In genomic region chr19:5686326-5686646, GRCh38 we compare ENCODE assay signal across 7 cellular contexts. TPM values are rescaled to one million over a fixed set of nuclear protein-coding genes. Genes with fewer than 3 reads are reported as not detected.
DNase-seq lines count a peak whose midpoint lies in the region; ATAC-seq, FAIRE-seq and TF ChIP-seq lines count a peak whose summit lies in the region.

No MANE protein-coding gene starts in this region.

- DNase-seq in HFFc6 (no peak), caudate nucleus (lab: John Stamatoyannopoulos, UW) (no peak), GM19239 (ENCODE audit: insufficient read length, low spot score) (no peak)
- no peak for DNase-seq in activated T-helper 1 cell treated with anti-CD3 and anti-CD28 coated beads, Interleukin-12 subunit alpha, Interleukin-12 subunit beta, Interleukin-2, Interleukin-4 antibody, amounts not matched to agents 30 ng/mL and 10 ng/mL and 1 ng/mL, durations not matched to agents 14 hours and 24 hours and 36 hours (ENCODE audit: low spot score)

- intact Hi-C loops in activated T-helper 1 cell treated with anti-CD3 and anti-CD28 coated beads, Interleukin-12 subunit alpha, Interleukin-12 subunit beta, Interleukin-2, Interleukin-4 antibody, amounts not matched to agents 30 ng/mL and 10 ng/mL and 1 ng/mL, durations not matched to agents 14 hours and 24 hours and 36 hours (cut with micrococcal nuclease), result loop anchor here (2.0 kb wide), 1 partner anchor 687 kb away; the partner anchor contains the start of gene ALKBH7

- no peak overlapping the region for H3K27ac Mint-ChIP-seq in HFFc6
- peak overlapping the region; percentile 89 for H3K27ac Mint-ChIP-seq in activated T-helper 1 cell treated with anti-CD3 and anti-CD28 coated beads, Interleukin-12 subunit alpha, Interleukin-12 subunit beta, Interleukin-2, Interleukin-4 antibody, amounts not matched to agents 30 ng/mL and 10 ng/mL and 1 ng/mL, durations not matched to agents 14 hours and 24 hours and 36 hours

- H3K4me3 Mint-ChIP-seq in HFFc6, result peak overlapping the region; percentile 77; the same call in 1 of the 2 replicates
- H3K4me3 Mint-ChIP-seq in activated T-helper 1 cell treated with anti-CD3 and anti-CD28 coated beads, Interleukin-12 subunit alpha, Interleukin-12 subunit beta, Interleukin-2, Interleukin-4 antibody, amounts not matched to agents 30 ng/mL and 10 ng/mL and 1 ng/mL, durations not matched to agents 14 hours and 24 hours and 36 hours, result peak overlapping the region; percentile 82

- no peak for ATAC-seq in esophagus mucosa

- H3K27me3 Mint-ChIP-seq in HFFc6 (ENCODE audit: insufficient read depth), result peaks cover 12% of the 10 kb centered on the region
- peaks cover 3% of the 10 kb centered on the region for H3K27me3 Mint-ChIP-seq in activated T-helper 1 cell treated with anti-CD3 and anti-CD28 coated beads, Interleukin-12 subunit alpha, Interleukin-12 subunit beta, Interleukin-2, Interleukin-4 antibody, amounts not matched to agents 30 ng/mL and 10 ng/mL and 1 ng/mL, durations not matched to agents 14 hours and 24 hours and 36 hours (ENCODE audit: insufficient read depth)

- no peaks in the 10 kb centered on the region for H3K27me3 ChIP-seq in stomach smooth muscle (ENCODE audit: control insufficient read depth in 1 of 2, insufficient read depth in 2 of 2, low read length in 2 of 2)

- H3K27ac ChIP-seq in stomach smooth muscle (ENCODE audit: low read length) (peak overlapping the region; percentile 49), caudate nucleus (ENCODE audit: low read depth, low read length) (no peak overlapping the region)

- H3K36me3 Mint-ChIP-seq in HFFc6 (ENCODE audit: low read depth), result peaks cover 13% of the 10 kb centered on the region
- H3K36me3 Mint-ChIP-seq in activated T-helper 1 cell treated with anti-CD3 and anti-CD28 coated beads, Interleukin-12 subunit alpha, Interleukin-12 subunit beta, Interleukin-2, Interleukin-4 antibody, amounts not matched to agents 30 ng/mL and 10 ng/mL and 1 ng/mL, durations not matched to agents 14 hours and 24 hours and 36 hours (ENCODE audit: low read depth), result peaks cover 12% of the 10 kb centered on the region

- H3K4me3 ChIP-seq in iPS-18c (ENCODE audit: insufficient read depth, low read depth, low read length) (peak overlapping the region; percentile 89), stomach smooth muscle (ENCODE audit: low read length in 2 of 2) (peak overlapping the region; percentile 49 to 74)

- H3K4me1 ChIP-seq in stomach smooth muscle (ENCODE audit: control insufficient read depth, insufficient read depth, low read length), result peaks cover 26% of the 10 kb centered on the region

- peak overlapping the region in 1 of 2 donors; percentile 49 for H3K9ac ChIP-seq in stomach smooth muscle (ENCODE audit: low read length in 2 of 2)

- peaks cover 2% of the 10 kb centered on the region for H3K9me3 ChIP-seq in iPS-18c (ENCODE audit: control insufficient read depth, insufficient read depth, low read length)
- H3K9me3 ChIP-seq in stomach smooth muscle (ENCODE audit: control insufficient read depth in 2 of 2, low read length in 2 of 2), result no peaks in the 10 kb centered on the region

- FAIRE-seq in GM19239 (lab: Jason Lieb, UNC), result no peak

- no peak for TF ChIP-seq CTCF in HFFc6 (IDR thresholded peaks at IDR 0.05)

- H3K4me1 Mint-ChIP-seq in HFFc6 (ENCODE audit: low read depth), result peaks cover 21% of the 10 kb centered on the region
- peaks cover 11% of the 10 kb centered on the region for H3K4me1 Mint-ChIP-seq in activated T-helper 1 cell treated with anti-CD3 and anti-CD28 coated beads, Interleukin-12 subunit alpha, Interleukin-12 subunit beta, Interleukin-2, Interleukin-4 antibody, amounts not matched to agents 30 ng/mL and 10 ng/mL and 1 ng/mL, durations not matched to agents 14 hours and 24 hours and 36 hours (ENCODE audit: low read depth)

- H3K9me3 Mint-ChIP-seq in HFFc6, result no peaks in the 10 kb centered on the region
- H3K9me3 Mint-ChIP-seq in activated T-helper 1 cell treated with anti-CD3 and anti-CD28 coated beads, Interleukin-12 subunit alpha, Interleukin-12 subunit beta, Interleukin-2, Interleukin-4 antibody, amounts not matched to agents 30 ng/mL and 10 ng/mL and 1 ng/mL, durations not matched to agents 14 hours and 24 hours and 36 hours, result no peaks in the 10 kb centered on the region

- H3K36me3 ChIP-seq in stomach smooth muscle (ENCODE audit: control insufficient read depth in 2 of 2, insufficient read depth in 2 of 2, low read length in 2 of 2), result no peaks in the 10 kb centered on the region

RNA-seq across cellular contexts. Expression of gene RPL36, which starts 3.8 kb away (rescaled TPM):
- 100 to 1,000 TPM; 712 to 903 (median 850) TPM for total RNA-seq in HFFc6 (2021; fragmentation: NEBNext Ultra II Directional; extraction: Animal tissue kit (Norgen Biotek cat#: 25700))
- 1,000 and 1,001 TPM in 2 replicates for total RNA-seq in activated T-helper 1 cell treated with anti-CD3 and anti-CD28 coated beads, Interleukin-12 subunit alpha, Interleukin-12 subunit beta, Interleukin-2, Interleukin-4 antibody, amounts not matched to agents 30 ng/mL and 10 ng/mL and 1 ng/mL, durations not matched to agents 14 hours and 24 hours and 36 hours
- total RNA-seq in esophagus mucosa, result 1,080 TPM

RNA-seq across cellular contexts. Expression of gene HSD11B1L, which starts 5.5 kb away (rescaled TPM):
- total RNA-seq in HFFc6 (2021; fragmentation: NEBNext Ultra II Directional; extraction: Animal tissue kit (Norgen Biotek cat#: 25700)), result 1 to 10 TPM; 3.5 to 9.1 (median 4.5) TPM
- total RNA-seq in activated T-helper 1 cell treated with anti-CD3 and anti-CD28 coated beads, Interleukin-12 subunit alpha, Interleukin-12 subunit beta, Interleukin-2, Interleukin-4 antibody, amounts not matched to agents 30 ng/mL and 10 ng/mL and 1 ng/mL, durations not matched to agents 14 hours and 24 hours and 36 hours, result 1.9 TPM in 2 replicates
- total RNA-seq in esophagus mucosa, result 1.1 TPM

RNA-seq across cellular contexts. Expression of gene MICOS13, which starts 6.0 kb away (rescaled TPM):
- 10 to 100 TPM; 77.9 to 91.6 (median 80.1) TPM for total RNA-seq in HFFc6 (2021; fragmentation: NEBNext Ultra II Directional; extraction: Animal tissue kit (Norgen Biotek cat#: 25700))
- total RNA-seq in activated T-helper 1 cell treated with anti-CD3 and anti-CD28 coated beads, Interleukin-12 subunit alpha, Interleukin-12 subunit beta, Interleukin-2, Interleukin-4 antibody, amounts not matched to agents 30 ng/mL and 10 ng/mL and 1 ng/mL, durations not matched to agents 14 hours and 24 hours and 36 hours, result 57.4 and 60.6 TPM in 2 replicates
- total RNA-seq in esophagus mucosa, result 59.1 TPM

RNA-seq across cellular contexts. Expression of gene LONP1, which starts 33.7 kb away (rescaled TPM):
- total RNA-seq in HFFc6 (2021; fragmentation: NEBNext Ultra II Directional; extraction: Animal tissue kit (Norgen Biotek cat#: 25700)), result 10 to 100 TPM; 67.9 to 86.0 (median 72.9) TPM
- total RNA-seq in activated T-helper 1 cell treated with anti-CD3 and anti-CD28 coated beads, Interleukin-12 subunit alpha, Interleukin-12 subunit beta, Interleukin-2, Interleukin-4 antibody, amounts not matched to agents 30 ng/mL and 10 ng/mL and 1 ng/mL, durations not matched to agents 14 hours and 24 hours and 36 hours, result 180 and 186 TPM in 2 replicates
- total RNA-seq in esophagus mucosa, result 47.1 TPM

RNA-seq across cellular contexts. Expression of gene CATSPERD, which starts 34.2 kb away (rescaled TPM):
- total RNA-seq in HFFc6 (2021; fragmentation: NEBNext Ultra II Directional; extraction: Animal tissue kit (Norgen Biotek cat#: 25700)), result not detected
- total RNA-seq in activated T-helper 1 cell treated with anti-CD3 and anti-CD28 coated beads, Interleukin-12 subunit alpha, Interleukin-12 subunit beta, Interleukin-2, Interleukin-4 antibody, amounts not matched to agents 30 ng/mL and 10 ng/mL and 1 ng/mL, durations not matched to agents 14 hours and 24 hours and 36 hours, result not detected in 2 replicates
- not detected for total RNA-seq in esophagus mucosa
